18 cellular contexts compared by ENCODE assay signal in genomic region chr4:102696763-102697162, GRCh38.
A peak's percentile ranks its signal among the peaks of the same experiment; 100 is the strongest.
DNase-seq lines count a peak whose midpoint lies in the region; ATAC-seq and TF ChIP-seq lines count a peak whose summit lies in the region.
"Had no signal": no experiment of that assay in that cellular context is flagged by ENCODE, and none has a peak within 500 bp of the region (broad histone marks: within the 10 kb centered on the region; RNA-seq: fewer than 3 reads in every experiment).

No MANE protein-coding gene starts in this region.

- peak; percentile 73 for DNase-seq in AG04450 (ENCODE audit: low read depth, low spot score)
- DNase-seq in esophagus muscularis mucosa (ENCODE audit: extremely low spot score): no peak
- no peak for DNase-seq in heart left ventricle
- DNase-seq in myocyte (ENCODE audit: low read depth): peak; percentile 79
- DNase-seq in NCI-H1092 (lab: John Stamatoyannopoulos, UW): no peak
- DNase-seq: C1 segment of cervical spinal cord, DND-41, GOT3, Karpas-422, MM.1S, NCI-H1105, NCI-H1694, NCI-H524 treated with DMSO at 0.1 percent for 48 hours, Peyer's patch, SHP77 had no signal

- POLR2A ChIA-PET in AG04450 (lab: Yijun Ruan, JAX): no interaction called here

- TF ChIP-seq EP300 in esophagus muscularis mucosa (IDR thresholded peaks at IDR 0.05): no peak

- WGBS in esophagus muscularis mucosa: 34% methylated on average over 3 of the region's 3 CpGs
- WGBS in heart left ventricle, 4 donors: 52 to 75% (median 66%) methylated on average over 3 of the region's 3 CpGs

- ATAC-seq in heart left ventricle (peak; percentile 58 to 74 (median 68)), HG02970 (IDR thresholded peaks at IDR 0.05; ENCODE audit: low FRiP score, unreplicated experiment) (no peak), HG03039 (IDR thresholded peaks at IDR 0.05; ENCODE audit: unreplicated experiment) (no peak), GM21423 (IDR thresholded peaks at IDR 0.05; ENCODE audit: unreplicated experiment) (no peak)

- H3K27me3 ChIP-seq in AG04450 (ENCODE audit: control insufficient read depth, insufficient read depth, low read length) (no peaks in the 10 kb centered on the region), esophagus muscularis mucosa (no peaks in the 10 kb centered on the region), heart left ventricle (no peaks in the 10 kb centered on the region)
- H3K27me3 ChIP-seq: Peyer's patch had no signal

- H3K4me1 ChIP-seq in esophagus muscularis mucosa (peaks cover 0 to 9% (median 4%) of the 10 kb centered on the region in 4 donors), heart left ventricle (peaks cover 0 to 12% (median 0%) of the 10 kb centered on the region in 12 donors)
- H3K4me1 ChIP-seq: Peyer's patch had no signal

- no peaks in the 10 kb centered on the region for H3K9me3 ChIP-seq in AG04450 (ENCODE audit: control insufficient read depth, insufficient read depth, low read length)
- no peaks in the 10 kb centered on the region for H3K9me3 ChIP-seq in esophagus muscularis mucosa
- H3K9me3 ChIP-seq in heart left ventricle: no peaks in the 10 kb centered on the region
- H3K9me3 ChIP-seq: Peyer's patch had no signal

- H3K36me3 ChIP-seq in esophagus muscularis mucosa: peaks cover 0 to 12% (median 6%) of the 10 kb centered on the region in 4 donors
- H3K36me3 ChIP-seq in heart left ventricle: peaks cover 0 to 17% (median 5%) of the 10 kb centered on the region in 9 donors
- H3K36me3 ChIP-seq: Peyer's patch had no signal

- peak overlapping the region; percentile 66 for H3K27ac ChIP-seq in AG04450 (ENCODE audit: low read depth, low read length)
- peak overlapping the region in 3 of 4 donors; percentile 13 to 25 (median 21) for H3K27ac ChIP-seq in esophagus muscularis mucosa (replicated peaks in 1 of 4)
- no peak overlapping the region for H3K27ac ChIP-seq in heart left ventricle
- H3K27ac ChIP-seq: Peyer's patch had no signal

- TF ChIP-seq CTCF in AG04450 (IDR thresholded peaks at IDR 0.05; ENCODE audit: low read depth, low read length) (no peak), esophagus muscularis mucosa (IDR thresholded peaks at IDR 0.05) (no peak), heart left ventricle (IDR thresholded peaks at IDR 0.05) (no peak)

- CTCF ChIA-PET in AG04450 (lab: Charles Lee): interaction anchor here (1.4 kb wide), 1 partner anchor 19 kb away, joined by 9 read pairs; no protein-coding TSS in a partner anchor

- H3K4me3 ChIP-seq in AG04450 (ENCODE audit: low read depth, low read length) (no peak overlapping the region), esophagus muscularis mucosa (no peak overlapping the region), heart left ventricle (no peak overlapping the region)
- H3K4me3 ChIP-seq: Peyer's patch had no signal

- intact Hi-C loops in esophagus muscularis mucosa (cut with DNase I) (no loop called here), heart left ventricle (cut with DNase I) (no loop called here)

- TF ChIP-seq POLR2A in esophagus muscularis mucosa (IDR thresholded peaks at IDR 0.05; ENCODE audit: low read depth): no peak
- TF ChIP-seq POLR2A in heart left ventricle (IDR thresholded peaks at IDR 0.05): no peak

Comparison
In these comparisons a context has a peak if more than half of its experiments do, and no peak if none do; other contexts are left out.
1. DNase-seq: peak in AG04450 (single experiment) and myocyte (single experiment); none in esophagus muscularis mucosa (single experiment), heart left ventricle (0 of 5) and NCI-H1092 (single experiment).
2. H3K27ac ChIP-seq: peak in AG04450 (single experiment) and esophagus muscularis mucosa (3 of 4); none in heart left ventricle (0 of 12).
3. ATAC-seq: peak in heart left ventricle (4 of 4); none in HG02970 (single experiment), HG03039 (single experiment) and GM21423 (single experiment).